Comparison of ENCODE assay signal across 1 cellular context in the genomic region with DNA sequence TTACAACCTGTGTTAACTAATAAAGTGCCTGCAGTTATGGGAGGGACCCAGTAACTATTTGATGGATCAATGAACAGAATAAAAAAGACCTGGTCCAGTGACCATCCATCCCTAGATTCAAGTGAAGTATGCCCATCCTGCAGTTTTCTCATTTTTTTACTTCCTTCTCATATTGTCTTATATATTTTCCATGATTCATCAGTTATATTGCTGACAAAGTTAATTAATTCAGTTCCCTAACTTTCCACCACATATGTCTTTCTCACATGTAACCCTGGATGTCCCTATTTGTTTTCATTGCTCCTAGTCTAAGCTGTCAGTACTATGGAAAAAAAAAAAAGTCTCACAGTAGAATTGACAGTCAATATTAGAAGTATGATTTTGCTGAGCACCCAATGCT.
TF ChIP-seq lines count a peak whose summit lies in the region.

No MANE protein-coding gene starts in this region.

TF ChIP-seq in HepG2, 621 proteins besides CTCF, POLR2A, EP300 and RAD21 (continued from another document):
- TF ChIP-seq MAFK (conservative IDR thresholded peaks at IDR 0.05 in 1 of 2, IDR thresholded peaks at IDR 0.05 in 1 of 2; ENCODE audit: low read length in 2 of 2) (peak in 1 of 2 experiments; percentile 66; a peak in 2 of 4 replicates), MAFF (IDR thresholded peaks at IDR 0.05; ENCODE audit: low read depth, low read length) (peak; percentile 58; the same call in 1 of the 2 replicates)
